Comparison of ENCODE assay signal across 12 cellular contexts in the genomic region with DNA sequence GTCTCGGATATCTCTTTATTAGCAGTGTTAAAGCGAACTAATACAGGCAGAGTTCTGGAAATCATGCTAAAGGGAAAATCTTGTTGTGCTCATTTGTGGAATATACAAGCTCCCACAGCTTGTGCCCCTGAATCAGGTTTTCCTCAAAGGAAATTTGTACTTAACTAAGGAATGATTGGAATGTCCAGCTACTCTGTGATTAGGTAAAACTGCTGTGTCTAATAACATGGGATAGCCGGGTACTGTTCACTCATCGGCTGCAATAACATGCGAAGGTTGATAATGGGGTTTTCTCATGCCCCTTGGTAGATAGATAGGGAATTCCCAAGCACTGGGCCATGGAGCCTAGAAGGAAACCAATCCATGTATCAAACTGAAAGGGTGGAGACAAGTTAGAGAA.
DNase-seq lines count a peak whose midpoint lies in the region; FAIRE-seq and TF ChIP-seq lines count a peak whose summit lies in the region.
"Had no signal": no experiment of that assay in that cellular context is flagged by ENCODE, and none has a peak within 500 bp of the region (broad histone marks: within the 10 kb centered on the region; RNA-seq: fewer than 3 reads in every experiment).

No MANE protein-coding gene starts in this region.

- peak overlapping the region; percentile 12 for H3K27ac ChIP-seq in astrocyte (ENCODE audit: low read depth, low read length)

- H3K9ac ChIP-seq in astrocyte (ENCODE audit: low read length) = no peak overlapping the region

- peak overlapping the region; percentile 36 for H3K4me2 ChIP-seq in astrocyte (ENCODE audit: low read length)
- H3K4me2 ChIP-seq: smooth muscle cell had no signal

- TF ChIP-seq CTCF in astrocyte (IDR thresholded peaks at IDR 0.05; ENCODE audit: insufficient read depth, low read depth, low read length) = no peak
- no peak for TF ChIP-seq CTCF in retinal pigment epithelial cell (conservative IDR thresholded peaks at IDR 0.05; ENCODE audit: low read depth, low read length)

- no peaks in the 10 kb centered on the region for H3K79me2 ChIP-seq in astrocyte (ENCODE audit: insufficient read depth, low read length)

- H2AFZ ChIP-seq in astrocyte (ENCODE audit: low read depth, low read length) = no peak overlapping the region

- H3K36me3 Mint-ChIP-seq in astrocyte (ENCODE audit: low read depth, unreplicated experiment) = peaks cover 6% of the 10 kb centered on the region

- H3K36me3 ChIP-seq in astrocyte (ENCODE audit: insufficient read depth, low read length) = no peaks in the 10 kb centered on the region

- no peaks in the 10 kb centered on the region for H3K27me3 ChIP-seq in astrocyte (ENCODE audit: insufficient read depth, low read length)

- H3K4me3 ChIP-seq in astrocyte (ENCODE audit: insufficient read depth, low read depth, low read length) (no peak overlapping the region), retinal pigment epithelial cell (ENCODE audit: low read length) (no peak overlapping the region)
- H3K4me3 ChIP-seq: smooth muscle cell had no signal

- peaks cover 21% of the 10 kb centered on the region for H3K9me3 Mint-ChIP-seq in astrocyte (ENCODE audit: unreplicated experiment)

- no peak overlapping the region for H3K4me3 Mint-ChIP-seq in astrocyte (ENCODE audit: unreplicated experiment)

- H3K4me1 Mint-ChIP-seq in astrocyte (ENCODE audit: low read depth, unreplicated experiment) = peaks cover 21% of the 10 kb centered on the region

- H4K20me1 ChIP-seq in astrocyte (ENCODE audit: insufficient read depth, low read length) = no peaks in the 10 kb centered on the region

- peak; percentile 71 for DNase-seq in HCEC 1CT
- peak; percentile 80 for DNase-seq in astrocyte (ENCODE audit: low read depth)
- DNase-seq in hepatic stellate cell (ENCODE audit: low spot score) = peak; percentile 29
- peak; percentile 85 for DNase-seq in retinal pigment epithelial cell (ENCODE audit: low read depth)
- no peak for DNase-seq in Kasumi-1 (lab: John Stamatoyannopoulos, UW)
- no peak for DNase-seq in NOMO-1 treated with dmso at 0.1 percent for 144 hours (lab: John Stamatoyannopoulos, UW; ENCODE audit: unreplicated experiment)
- DNase-seq in retina = no peak
- DNase-seq: KBM-7, NCI-H146, NCI-H524 treated with DMSO at 0.1 percent for 48 hours had no signal

- peak overlapping the region; percentile 85 for H3K27ac Mint-ChIP-seq in astrocyte (ENCODE audit: unreplicated experiment)

- peaks cover 12% of the 10 kb centered on the region for H3K4me1 ChIP-seq in astrocyte (ENCODE audit: insufficient read depth, low read length)

- no peaks in the 10 kb centered on the region for H3K27me3 Mint-ChIP-seq in astrocyte (ENCODE audit: low read depth, unreplicated experiment)

- FAIRE-seq in astrocyte (lab: Jason Lieb, UNC) = no peak
- FAIRE-seq: colon had no signal

- peaks cover 6% of the 10 kb centered on the region for H3K9me3 ChIP-seq in astrocyte (ENCODE audit: insufficient read depth, low read depth, low read length)

Comparison
In these comparisons a context has a peak if more than half of its experiments do, and no peak if none do; other contexts are left out.
1. DNase-seq: peak in HCEC 1CT (single experiment), astrocyte (single experiment), hepatic stellate cell (single experiment) and retinal pigment epithelial cell (single experiment); none in Kasumi-1 (0 of 2), NOMO-1 treated with dmso at 0.1 percent for 144 hours (single experiment) and retina (single experiment).